ENCODE assay signal across 28 cellular contexts in the genomic region with DNA sequence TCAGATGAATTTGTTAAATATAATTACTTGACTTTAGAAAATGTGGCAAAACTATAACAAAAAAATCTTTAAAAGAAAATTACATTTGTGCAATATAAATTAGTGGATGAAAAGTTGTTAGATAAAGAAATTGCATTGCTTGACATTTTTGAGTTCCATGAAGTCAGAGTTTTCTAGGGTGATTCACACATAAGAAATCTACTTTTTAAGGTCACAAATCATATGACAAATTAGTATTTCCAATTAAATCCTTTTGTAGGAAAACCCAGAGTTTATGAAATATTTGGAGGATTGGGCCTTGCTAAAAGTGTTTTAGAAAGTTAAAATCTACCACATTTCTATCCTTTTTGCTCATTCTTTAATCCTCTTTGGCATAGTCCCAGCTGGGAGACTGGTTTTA.
"Had no signal": no experiment of that assay in that cellular context is flagged by ENCODE, and none has a peak within 500 bp of the region (broad histone marks: within the 10 kb centered on the region; RNA-seq: fewer than 3 reads in every experiment).

No MANE protein-coding gene starts in this region.

- H3K9me3 ChIP-seq: adrenal gland, MG63, SJSA1 had no signal

- H3K27me3 ChIP-seq: adrenal gland, MG63, SJSA1 had no signal

- H3K36me3 ChIP-seq: adrenal gland, MG63, SJSA1 had no signal

- ATAC-seq: activated CD8-positive, alpha-beta T cell treated with anti-CD3 and anti-CD28 coated beads for 36 hours; activated naive CD4-positive, alpha-beta T cell treated with anti-CD3 and anti-CD28 coated beads, Interleukin-2, amount 50 U/mL, for 72 hours; Panc1 had no signal

- H3K4me3 Mint-ChIP-seq: activated CD4-positive, alpha-beta T cell treated with anti-CD3 and anti-CD28 coated beads, Interleukin-2, amount 10 ng/mL, durations not matched to agents 24 days and 14 days; activated CD8-positive, alpha-beta T cell treated with anti-CD3 and anti-CD28 coated beads for 36 hours; activated naive CD4-positive, alpha-beta T cell treated with anti-CD3 and anti-CD28 coated beads for 36 hours; brain; T-helper 1 cell treated with Interleukin-12 subunit alpha and Interleukin-12 subunit beta and Interleukin-4 antibody, amounts not matched to agents 30 μg/mL and 1 μg/mL, for 36 hours; T-helper 2 cell treated with Interferon-gamma antibody and Interleukin-4, amounts not matched to agents 5 μg/mL and 100 μg/mL, for 36 hours had no signal

- H3K4me1 Mint-ChIP-seq: activated CD4-positive, alpha-beta T cell treated with anti-CD3 and anti-CD28 coated beads, Interleukin-2, amount 10 ng/mL, durations not matched to agents 24 days and 14 days had no signal

- DNase-seq: activated CD4-positive, alpha-beta T cell treated with anti-CD3 and anti-CD28 coated beads, Interleukin-2, amount 10 ng/mL, durations not matched to agents 24 days and 14 days; activated CD4-positive, alpha-beta T cell treated with anti-CD3 and anti-CD28 coated beads, Interleukin-2, amount 50 U/mL, for 4 hours; activated CD8-positive, alpha-beta T cell treated with anti-CD3 and anti-CD28 coated beads for 36 hours; activated gamma-delta T cell; activated naive CD4-positive, alpha-beta T cell treated with anti-CD3 and anti-CD28 coated beads for 36 hours; activated T-cell treated with anti-CD3 and anti-CD28 coated beads, Interleukin-2, amount 50 U/mL, for 1 hour; caudate nucleus; cerebellar nuclear complex; Kasumi-1; KG1; MG63; NCI-H1048; NCI-H1105 treated with DMSO at 0.1 percent for 48 hours; NCI-H1436; NCI-H1694; NCI-H1930; NCI-H2081 treated with DMSO at 0.1 percent for 48 hours; NCI-H226; NCI-H446 treated with DMSO at 0.1 percent for 48 hours; SHP77 treated with DMSO at 0.1 percent for 48 hours had no signal

- H3K27me3 Mint-ChIP-seq: activated CD4-positive, alpha-beta T cell treated with anti-CD3 and anti-CD28 coated beads, Interleukin-2, amount 10 ng/mL, durations not matched to agents 24 days and 14 days; activated CD8-positive, alpha-beta T cell treated with anti-CD3 and anti-CD28 coated beads for 36 hours; brain had no signal

- H3K36me3 Mint-ChIP-seq: brain had no signal

- H3K4me1 ChIP-seq: SJSA1 had no signal

- H3K27ac ChIP-seq: SJSA1 had no signal

- H3K27ac Mint-ChIP-seq: activated CD4-positive, alpha-beta T cell treated with anti-CD3 and anti-CD28 coated beads, Interleukin-2, amount 10 ng/mL, durations not matched to agents 24 days and 14 days; activated CD8-positive, alpha-beta T cell treated with anti-CD3 and anti-CD28 coated beads for 36 hours; activated naive CD4-positive, alpha-beta T cell treated with anti-CD3 and anti-CD28 coated beads for 36 hours; activated naive CD4-positive, alpha-beta T cell treated with anti-CD3 and anti-CD28 coated beads, Interleukin-2, amount 50 U/mL, for 72 hours; activated T-helper 2 cell treated with anti-CD3 and anti-CD28 coated beads, Interferon-gamma antibody, Interleukin-2, Interleukin-4, amounts not matched to agents 10 μg/mL and 5 μg/mL and 100 μg/mL, durations not matched to agents 14 hours and 24 hours and 36 hours; brain; T-helper 1 cell treated with Interleukin-12 subunit alpha and Interleukin-12 subunit beta and Interleukin-4 antibody, amounts not matched to agents 30 μg/mL and 1 μg/mL, for 36 hours; T-helper 2 cell treated with Interferon-gamma antibody and Interleukin-4, amounts not matched to agents 5 μg/mL and 100 μg/mL, for 36 hours had no signal

- H3K4me3 ChIP-seq: adrenal gland, MG63, SJSA1 had no signal
